In the genomic region with DNA sequence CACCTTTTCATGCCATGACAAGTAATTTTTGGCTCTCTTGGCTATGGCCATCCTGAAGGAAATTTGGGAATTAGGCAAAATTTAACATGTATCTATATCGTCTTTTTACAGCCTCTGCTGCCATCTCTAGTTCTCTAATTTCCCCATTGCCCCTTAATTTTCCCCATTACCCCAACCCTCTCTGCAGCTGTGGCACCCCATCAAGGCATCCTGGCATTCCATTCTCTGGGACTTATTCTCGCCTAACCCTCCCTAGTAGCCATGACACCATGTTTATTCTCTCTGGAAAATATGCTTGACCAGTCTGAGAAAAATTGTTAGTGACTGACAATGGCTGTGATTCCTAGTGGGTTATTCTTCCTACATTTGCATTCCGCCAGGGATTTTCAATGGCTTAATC, we compare ENCODE assay signal across 1 cellular context.
TF ChIP-seq lines count a peak whose summit lies in the region.

No MANE protein-coding gene starts in this region.

TF ChIP-seq in SK-N-SH, 30 proteins besides CTCF, POLR2A, EP300 and RAD21 (continued from another document):
- TF ChIP-seq, protein P1, sequence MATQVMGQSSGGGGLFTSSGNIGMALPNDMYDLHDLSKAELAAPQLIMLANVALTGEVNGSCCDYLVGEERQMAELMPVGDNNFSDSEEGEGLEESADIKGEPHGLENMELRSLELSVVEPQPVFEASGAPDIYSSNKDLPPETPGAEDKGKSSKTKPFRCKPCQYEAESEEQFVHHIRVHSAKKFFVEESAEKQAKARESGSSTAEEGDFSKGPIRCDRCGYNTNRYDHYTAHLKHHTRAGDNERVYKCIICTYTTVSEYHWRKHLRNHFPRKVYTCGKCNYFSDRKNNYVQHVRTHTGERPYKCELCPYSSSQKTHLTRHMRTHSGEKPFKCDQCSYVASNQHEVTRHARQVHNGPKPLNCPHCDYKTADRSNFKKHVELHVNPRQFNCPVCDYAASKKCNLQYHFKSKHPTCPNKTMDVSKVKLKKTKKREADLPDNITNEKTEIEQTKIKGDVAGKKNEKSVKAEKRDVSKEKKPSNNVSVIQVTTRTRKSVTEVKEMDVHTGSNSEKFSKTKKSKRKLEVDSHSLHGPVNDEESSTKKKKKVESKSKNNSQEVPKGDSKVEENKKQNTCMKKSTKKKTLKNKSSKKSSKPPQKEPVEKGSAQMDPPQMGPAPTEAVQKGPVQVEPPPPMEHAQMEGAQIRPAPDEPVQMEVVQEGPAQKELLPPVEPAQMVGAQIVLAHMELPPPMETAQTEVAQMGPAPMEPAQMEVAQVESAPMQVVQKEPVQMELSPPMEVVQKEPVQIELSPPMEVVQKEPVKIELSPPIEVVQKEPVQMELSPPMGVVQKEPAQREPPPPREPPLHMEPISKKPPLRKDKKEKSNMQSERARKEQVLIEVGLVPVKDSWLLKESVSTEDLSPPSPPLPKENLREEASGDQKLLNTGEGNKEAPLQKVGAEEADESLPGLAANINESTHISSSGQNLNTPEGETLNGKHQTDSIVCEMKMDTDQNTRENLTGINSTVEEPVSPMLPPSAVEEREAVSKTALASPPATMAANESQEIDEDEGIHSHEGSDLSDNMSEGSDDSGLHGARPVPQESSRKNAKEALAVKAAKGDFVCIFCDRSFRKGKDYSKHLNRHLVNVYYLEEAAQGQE (IDR thresholded peaks at IDR 0.05; ENCODE audit: low read depth, low read length) = no peak
- no peak for TF ChIP-seq ELF1 (IDR thresholded peaks at IDR 0.05)
- no peak for TF ChIP-seq RXRA (IDR thresholded peaks at IDR 0.05; ENCODE audit: borderline replicate concordance, low read depth)
- TF ChIP-seq, protein P2, sequence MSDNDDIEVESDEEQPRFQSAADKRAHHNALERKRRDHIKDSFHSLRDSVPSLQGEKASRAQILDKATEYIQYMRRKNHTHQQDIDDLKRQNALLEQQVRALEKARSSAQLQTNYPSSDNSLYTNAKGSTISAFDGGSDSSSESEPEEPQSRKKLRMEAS (IDR thresholded peaks at IDR 0.05; ENCODE audit: low read depth) = no peak
- TF ChIP-seq TAF1 (IDR thresholded peaks at IDR 0.05; ENCODE audit: borderline replicate concordance, low read depth, low read length) = no peak
